In genomic region chr7:50792342-50793114, GRCh38 we compare ENCODE assay signal across 1 cellular context.
A peak's percentile ranks its signal among the peaks of the same experiment; 100 is the strongest.
TF ChIP-seq lines count a peak whose summit lies in the region.

No MANE protein-coding gene starts in this region.

TF ChIP-seq in K562, 482 proteins besides CTCF, POLR2A, EP300 and RAD21 (continued from another document and continues in another):
- TF ChIP-seq CHAMP1 (IDR thresholded peaks at IDR 0.05) (no peak), ZBTB26 (CRISPR knock-in tag; IDR thresholded peaks at IDR 0.05) (no peak), ZNF41 (CRISPR knock-in tag; conservative IDR thresholded peaks at IDR 0.05) (no peak), ZNF408 (CRISPR knock-in tag; IDR thresholded peaks at IDR 0.05; ENCODE audit: low read depth) (no peak), HDAC8 (tag; IDR thresholded peaks at IDR 0.05) (no peak), ASH1L (IDR thresholded peaks at IDR 0.05; ENCODE audit: borderline replicate concordance, low read depth, partially characterized antibody) (no peak), CBFB (CRISPR knock-in tag; IDR thresholded peaks at IDR 0.05) (no peak), PCBP2 (IDR thresholded peaks at IDR 0.05; ENCODE audit: low read depth, low read length, poor library complexity, severe bottlenecking) (no peak), OTX1 (CRISPR knock-in tag; IDR thresholded peaks at IDR 0.05) (no peak), U2AF1 (optimal IDR thresholded peaks at IDR 0.05; ENCODE audit: low read depth, low read length) (no peak), ZNF445 (CRISPR knock-in tag; IDR thresholded peaks at IDR 0.05; ENCODE audit: low read depth) (no peak), BRD9 (IDR thresholded peaks at IDR 0.05; ENCODE audit: low read depth, partially characterized antibody) (peak; percentile 83), DDX20 (tag; IDR thresholded peaks at IDR 0.05; ENCODE audit: low read depth) (no peak), ZKSCAN8 (CRISPR knock-in tag; IDR thresholded peaks at IDR 0.05) (no peak), ZNF280A (IDR thresholded peaks at IDR 0.05; ENCODE audit: low read depth, partially characterized antibody) (no peak), ZKSCAN3 (CRISPR knock-in tag; IDR thresholded peaks at IDR 0.05) (no peak), ZNF561 (CRISPR knock-in tag; conservative IDR thresholded peaks at IDR 0.05) (no peak), NCOA1 (IDR thresholded peaks at IDR 0.05; ENCODE audit: low read depth) (no peak), MTA3 (IDR thresholded peaks at IDR 0.05; ENCODE audit: borderline replicate concordance) (no peak), ZC3H4 (CRISPR knock-in tag; IDR thresholded peaks at IDR 0.05; ENCODE audit: borderline replicate concordance) (no peak), VEZF1 (CRISPR knock-in tag; IDR thresholded peaks at IDR 0.05) (no peak), KDM2B (CRISPR knock-in tag; IDR thresholded peaks at IDR 0.05) (no peak), GABPA (tag; conservative IDR thresholded peaks at IDR 0.05; ENCODE audit: low read depth) (no peak), MAX (CRISPR knock-in tag; IDR thresholded peaks at IDR 0.05) (peak; percentile 47; the same call in 1 of the 2 replicates), CHCHD3 (CRISPR knock-in tag; IDR thresholded peaks at IDR 0.05) (no peak), HNRNPUL1 (IDR thresholded peaks at IDR 0.05; ENCODE audit: low read length) (no peak), PPARD (CRISPR knock-in tag; IDR thresholded peaks at IDR 0.05) (no peak), YBX1 (IDR thresholded peaks at IDR 0.05) (no peak), ARID1B (IDR thresholded peaks at IDR 0.05) (peak; percentile 75), SRSF3 (IDR thresholded peaks at IDR 0.05; ENCODE audit: insufficient read depth, low read length) (no peak), KLF10 (CRISPR knock-in tag; IDR thresholded peaks at IDR 0.05) (no peak), TEAD4 (IDR thresholded peaks at IDR 0.05; ENCODE audit: low read length) (0 out of 2 replicates have a peak, but pooled peaks have one; percentile 13), TEAD4 (CRISPR knock-in tag; IDR thresholded peaks at IDR 0.05; ENCODE audit: borderline replicate concordance) (no peak), BMI1 (IDR thresholded peaks at IDR 0.05; ENCODE audit: low read length) (no peak), RNF219 (CRISPR knock-in tag; IDR thresholded peaks at IDR 0.05) (no peak), ZNF239 (CRISPR knock-in tag; IDR thresholded peaks at IDR 0.05) (no peak), ZNF324 (CRISPR knock-in tag; IDR thresholded peaks at IDR 0.05) (no peak)
- TF ChIP-seq, protein P1, sequence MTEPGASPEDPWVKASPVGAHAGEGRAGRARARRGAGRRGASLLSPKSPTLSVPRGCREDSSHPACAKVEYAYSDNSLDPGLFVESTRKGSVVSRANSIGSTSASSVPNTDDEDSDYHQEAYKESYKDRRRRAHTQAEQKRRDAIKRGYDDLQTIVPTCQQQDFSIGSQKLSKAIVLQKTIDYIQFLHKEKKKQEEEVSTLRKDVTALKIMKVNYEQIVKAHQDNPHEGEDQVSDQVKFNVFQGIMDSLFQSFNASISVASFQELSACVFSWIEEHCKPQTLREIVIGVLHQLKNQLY (CRISPR knock-in tag; conservative IDR thresholded peaks at IDR 0.05), result no peak
- TF ChIP-seq, protein P2, sequence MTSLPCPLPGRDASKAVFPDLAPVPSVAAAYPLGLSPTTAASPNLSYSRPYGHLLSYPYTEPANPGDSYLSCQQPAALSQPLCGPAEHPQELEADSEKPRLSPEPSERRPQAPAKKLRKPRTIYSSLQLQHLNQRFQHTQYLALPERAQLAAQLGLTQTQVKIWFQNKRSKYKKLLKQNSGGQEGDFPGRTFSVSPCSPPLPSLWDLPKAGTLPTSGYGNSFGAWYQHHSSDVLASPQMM (CRISPR knock-in tag; IDR thresholded peaks at IDR 0.05), result no peak
- TF ChIP-seq, protein P3, sequence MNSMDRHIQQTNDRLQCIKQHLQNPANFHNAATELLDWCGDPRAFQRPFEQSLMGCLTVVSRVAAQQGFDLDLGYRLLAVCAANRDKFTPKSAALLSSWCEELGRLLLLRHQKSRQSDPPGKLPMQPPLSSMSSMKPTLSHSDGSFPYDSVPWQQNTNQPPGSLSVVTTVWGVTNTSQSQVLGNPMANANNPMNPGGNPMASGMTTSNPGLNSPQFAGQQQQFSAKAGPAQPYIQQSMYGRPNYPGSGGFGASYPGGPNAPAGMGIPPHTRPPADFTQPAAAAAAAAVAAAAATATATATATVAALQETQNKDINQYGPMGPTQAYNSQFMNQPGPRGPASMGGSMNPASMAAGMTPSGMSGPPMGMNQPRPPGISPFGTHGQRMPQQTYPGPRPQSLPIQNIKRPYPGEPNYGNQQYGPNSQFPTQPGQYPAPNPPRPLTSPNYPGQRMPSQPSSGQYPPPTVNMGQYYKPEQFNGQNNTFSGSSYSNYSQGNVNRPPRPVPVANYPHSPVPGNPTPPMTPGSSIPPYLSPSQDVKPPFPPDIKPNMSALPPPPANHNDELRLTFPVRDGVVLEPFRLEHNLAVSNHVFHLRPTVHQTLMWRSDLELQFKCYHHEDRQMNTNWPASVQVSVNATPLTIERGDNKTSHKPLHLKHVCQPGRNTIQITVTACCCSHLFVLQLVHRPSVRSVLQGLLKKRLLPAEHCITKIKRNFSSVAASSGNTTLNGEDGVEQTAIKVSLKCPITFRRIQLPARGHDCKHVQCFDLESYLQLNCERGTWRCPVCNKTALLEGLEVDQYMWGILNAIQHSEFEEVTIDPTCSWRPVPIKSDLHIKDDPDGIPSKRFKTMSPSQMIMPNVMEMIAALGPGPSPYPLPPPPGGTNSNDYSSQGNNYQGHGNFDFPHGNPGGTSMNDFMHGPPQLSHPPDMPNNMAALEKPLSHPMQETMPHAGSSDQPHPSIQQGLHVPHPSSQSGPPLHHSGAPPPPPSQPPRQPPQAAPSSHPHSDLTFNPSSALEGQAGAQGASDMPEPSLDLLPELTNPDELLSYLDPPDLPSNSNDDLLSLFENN (IDR thresholded peaks at IDR 0.05; ENCODE audit: low read depth in 2 of 2, low read length in 2 of 2), result peak in 1 of 2 experiments; percentile 32; a peak in 1 of 4 replicates
- TF ChIP-seq, protein P4, sequence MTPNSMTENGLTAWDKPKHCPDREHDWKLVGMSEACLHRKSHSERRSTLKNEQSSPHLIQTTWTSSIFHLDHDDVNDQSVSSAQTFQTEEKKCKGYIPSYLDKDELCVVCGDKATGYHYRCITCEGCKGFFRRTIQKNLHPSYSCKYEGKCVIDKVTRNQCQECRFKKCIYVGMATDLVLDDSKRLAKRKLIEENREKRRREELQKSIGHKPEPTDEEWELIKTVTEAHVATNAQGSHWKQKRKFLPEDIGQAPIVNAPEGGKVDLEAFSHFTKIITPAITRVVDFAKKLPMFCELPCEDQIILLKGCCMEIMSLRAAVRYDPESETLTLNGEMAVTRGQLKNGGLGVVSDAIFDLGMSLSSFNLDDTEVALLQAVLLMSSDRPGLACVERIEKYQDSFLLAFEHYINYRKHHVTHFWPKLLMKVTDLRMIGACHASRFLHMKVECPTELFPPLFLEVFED (CRISPR knock-in tag; conservative IDR thresholded peaks at IDR 0.05), result no peak
- TF ChIP-seq, protein P5, sequence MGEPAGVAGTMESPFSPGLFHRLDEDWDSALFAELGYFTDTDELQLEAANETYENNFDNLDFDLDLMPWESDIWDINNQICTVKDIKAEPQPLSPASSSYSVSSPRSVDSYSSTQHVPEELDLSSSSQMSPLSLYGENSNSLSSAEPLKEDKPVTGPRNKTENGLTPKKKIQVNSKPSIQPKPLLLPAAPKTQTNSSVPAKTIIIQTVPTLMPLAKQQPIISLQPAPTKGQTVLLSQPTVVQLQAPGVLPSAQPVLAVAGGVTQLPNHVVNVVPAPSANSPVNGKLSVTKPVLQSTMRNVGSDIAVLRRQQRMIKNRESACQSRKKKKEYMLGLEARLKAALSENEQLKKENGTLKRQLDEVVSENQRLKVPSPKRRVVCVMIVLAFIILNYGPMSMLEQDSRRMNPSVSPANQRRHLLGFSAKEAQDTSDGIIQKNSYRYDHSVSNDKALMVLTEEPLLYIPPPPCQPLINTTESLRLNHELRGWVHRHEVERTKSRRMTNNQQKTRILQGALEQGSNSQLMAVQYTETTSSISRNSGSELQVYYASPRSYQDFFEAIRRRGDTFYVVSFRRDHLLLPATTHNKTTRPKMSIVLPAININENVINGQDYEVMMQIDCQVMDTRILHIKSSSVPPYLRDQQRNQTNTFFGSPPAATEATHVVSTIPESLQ (CRISPR knock-in tag; IDR thresholded peaks at IDR 0.05), result no peak
- TF ChIP-seq, protein P6, sequence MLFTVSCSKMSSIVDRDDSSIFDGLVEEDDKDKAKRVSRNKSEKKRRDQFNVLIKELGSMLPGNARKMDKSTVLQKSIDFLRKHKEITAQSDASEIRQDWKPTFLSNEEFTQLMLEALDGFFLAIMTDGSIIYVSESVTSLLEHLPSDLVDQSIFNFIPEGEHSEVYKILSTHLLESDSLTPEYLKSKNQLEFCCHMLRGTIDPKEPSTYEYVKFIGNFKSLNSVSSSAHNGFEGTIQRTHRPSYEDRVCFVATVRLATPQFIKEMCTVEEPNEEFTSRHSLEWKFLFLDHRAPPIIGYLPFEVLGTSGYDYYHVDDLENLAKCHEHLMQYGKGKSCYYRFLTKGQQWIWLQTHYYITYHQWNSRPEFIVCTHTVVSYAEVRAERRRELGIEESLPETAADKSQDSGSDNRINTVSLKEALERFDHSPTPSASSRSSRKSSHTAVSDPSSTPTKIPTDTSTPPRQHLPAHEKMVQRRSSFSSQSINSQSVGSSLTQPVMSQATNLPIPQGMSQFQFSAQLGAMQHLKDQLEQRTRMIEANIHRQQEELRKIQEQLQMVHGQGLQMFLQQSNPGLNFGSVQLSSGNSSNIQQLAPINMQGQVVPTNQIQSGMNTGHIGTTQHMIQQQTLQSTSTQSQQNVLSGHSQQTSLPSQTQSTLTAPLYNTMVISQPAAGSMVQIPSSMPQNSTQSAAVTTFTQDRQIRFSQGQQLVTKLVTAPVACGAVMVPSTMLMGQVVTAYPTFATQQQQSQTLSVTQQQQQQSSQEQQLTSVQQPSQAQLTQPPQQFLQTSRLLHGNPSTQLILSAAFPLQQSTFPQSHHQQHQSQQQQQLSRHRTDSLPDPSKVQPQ (CRISPR knock-in tag; IDR thresholded peaks at IDR 0.05; ENCODE audit: borderline replicate concordance), result no peak
